1 cellular context compared by ENCODE assay signal in the genomic region with DNA sequence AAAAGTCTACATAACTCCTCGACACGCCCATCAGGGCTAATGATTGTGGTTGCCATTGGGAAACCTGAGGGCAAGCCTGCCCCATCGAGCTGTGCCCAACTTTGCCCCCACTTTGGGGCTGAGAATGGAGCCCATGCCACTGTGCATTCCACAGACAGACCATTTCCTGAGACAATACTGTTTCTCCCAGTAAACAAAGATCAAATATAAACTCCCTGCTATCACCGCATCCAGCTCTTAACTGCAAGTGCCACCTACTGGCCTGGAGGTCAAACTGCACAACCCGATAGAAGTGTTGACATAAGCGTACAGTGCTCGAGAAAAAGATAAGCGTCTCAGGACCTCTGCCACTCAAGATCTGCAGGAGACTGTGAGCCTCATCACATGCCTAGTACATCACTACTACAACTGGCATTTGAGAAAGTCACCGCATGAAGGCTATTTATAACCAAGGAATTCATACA.
TF ChIP-seq lines count a peak whose summit lies in the region.

No MANE protein-coding gene starts in this region.

TF ChIP-seq in SK-N-SH, 30 proteins besides CTCF, POLR2A, EP300 and RAD21 (continued from another document):
- TF ChIP-seq, protein P1, sequence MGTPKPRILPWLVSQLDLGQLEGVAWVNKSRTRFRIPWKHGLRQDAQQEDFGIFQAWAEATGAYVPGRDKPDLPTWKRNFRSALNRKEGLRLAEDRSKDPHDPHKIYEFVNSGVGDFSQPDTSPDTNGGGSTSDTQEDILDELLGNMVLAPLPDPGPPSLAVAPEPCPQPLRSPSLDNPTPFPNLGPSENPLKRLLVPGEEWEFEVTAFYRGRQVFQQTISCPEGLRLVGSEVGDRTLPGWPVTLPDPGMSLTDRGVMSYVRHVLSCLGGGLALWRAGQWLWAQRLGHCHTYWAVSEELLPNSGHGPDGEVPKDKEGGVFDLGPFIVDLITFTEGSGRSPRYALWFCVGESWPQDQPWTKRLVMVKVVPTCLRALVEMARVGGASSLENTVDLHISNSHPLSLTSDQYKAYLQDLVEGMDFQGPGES (IDR thresholded peaks at IDR 0.05; ENCODE audit: low read depth, low read length), result no peak
- TF ChIP-seq MXI1 (IDR thresholded peaks at IDR 0.05; ENCODE audit: low read depth, low read length), result no peak
- TF ChIP-seq SMC3 (IDR thresholded peaks at IDR 0.05; ENCODE audit: low read depth, low read length), result no peak
- no peak for TF ChIP-seq RXRA (IDR thresholded peaks at IDR 0.05; ENCODE audit: borderline replicate concordance, low read depth)
- TF ChIP-seq YY1 (IDR thresholded peaks at IDR 0.05; ENCODE audit: low read depth), result no peak
- no peak for TF ChIP-seq FOXM1 (IDR thresholded peaks at IDR 0.05; ENCODE audit: low read depth)
- no peak for TF ChIP-seq TEAD4 (IDR thresholded peaks at IDR 0.05; ENCODE audit: borderline replicate concordance, insufficient read depth)
- TF ChIP-seq FOSL2 (IDR thresholded peaks at IDR 0.05; ENCODE audit: borderline replicate concordance, low read depth), result no peak
